In the genomic region with DNA sequence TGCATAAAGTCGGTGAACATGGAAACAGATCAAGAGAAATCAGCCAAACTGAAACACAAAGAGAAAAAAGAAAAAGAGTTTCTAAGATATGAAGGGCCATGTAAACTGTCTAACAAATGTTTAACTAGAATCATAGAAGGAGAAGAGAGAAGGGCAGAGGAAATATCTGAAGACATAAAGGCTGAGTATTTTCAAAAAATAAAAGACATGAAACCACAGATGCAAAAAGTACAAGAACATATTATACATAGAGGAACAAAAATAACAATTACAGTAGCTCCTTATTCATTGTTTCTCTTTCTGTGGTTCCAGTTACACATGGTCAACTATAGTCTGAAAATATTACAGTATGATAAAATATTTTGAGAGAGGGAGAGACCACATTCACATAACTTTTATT, we compare ENCODE assay signal across 8 cellular contexts.
"Had no signal": no experiment of that assay in that cellular context is flagged by ENCODE, and none has a peak within 500 bp of the region (broad histone marks: within the 10 kb centered on the region; RNA-seq: fewer than 3 reads in every experiment).

No MANE protein-coding gene starts in this region.

- H3K4me3 ChIP-seq: K562 had no signal

- DNase-seq: IMR-90, KBM-7, KG1 had no signal

- H3K27ac ChIP-seq: HL-60 had no signal

- FAIRE-seq: HepG2, HTR-8/SVneo, K562 had no signal

- H3K27ac Mint-ChIP-seq: IgD-negative memory B cell had no signal

- ATAC-seq: HepG2, K562 had no signal

- H3K4me1 Mint-ChIP-seq: IgD-negative memory B cell had no signal
